Comparison of ENCODE assay signal across 9 cellular contexts in the genomic region with DNA sequence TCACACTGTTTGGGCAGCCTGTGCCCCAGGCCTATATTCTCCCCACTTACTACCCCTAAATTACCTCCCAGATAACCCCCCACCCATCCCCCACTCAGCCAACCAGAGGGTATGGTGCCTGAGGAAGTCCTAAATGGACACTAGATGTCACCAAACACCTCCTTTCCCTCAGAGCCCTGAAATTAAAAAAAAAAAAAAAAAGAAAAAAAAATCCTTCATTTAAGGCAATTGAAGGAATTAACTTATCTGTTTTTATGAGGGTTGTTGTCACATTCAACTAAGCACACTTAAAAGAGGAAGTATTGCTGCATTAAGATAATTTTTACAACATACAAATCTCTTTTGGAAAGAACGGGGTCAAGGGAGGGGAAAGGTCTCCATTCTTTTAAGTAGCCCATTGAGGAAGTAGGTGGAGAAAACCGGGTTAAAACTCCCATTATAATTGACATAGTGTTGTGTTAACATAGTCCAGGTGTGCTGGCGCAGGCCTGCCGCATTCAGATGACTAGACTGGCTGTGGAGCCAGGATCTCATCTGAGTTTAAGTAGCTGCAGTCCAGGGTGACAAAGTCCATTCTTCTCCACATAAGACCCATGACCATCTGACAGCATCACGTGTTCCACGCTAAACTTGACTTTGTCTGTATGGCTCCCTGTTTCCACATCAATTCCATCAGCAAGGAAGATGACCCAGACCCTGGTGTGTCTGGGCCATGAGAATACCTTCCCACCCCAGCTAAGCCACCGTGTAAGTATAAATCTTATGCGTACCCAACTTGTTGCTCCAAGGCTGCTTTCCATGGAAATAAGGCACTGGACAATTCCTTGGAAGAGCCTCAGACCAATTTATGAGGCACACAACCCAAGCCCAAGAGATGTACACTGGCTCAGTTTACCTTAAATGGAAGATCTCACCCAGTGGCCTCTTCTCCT. TPM values are rescaled to one million over a fixed set of nuclear protein-coding genes. Genes with fewer than 3 reads are reported as not detected.
DNase-seq lines count a peak whose midpoint lies in the region; ATAC-seq and TF ChIP-seq lines count a peak whose summit lies in the region.
"Had no signal": no experiment of that assay in that cellular context is flagged by ENCODE, and none has a peak within 500 bp of the region (broad histone marks: within the 10 kb centered on the region; RNA-seq: fewer than 3 reads in every experiment).

No MANE protein-coding gene starts in this region.

- POLR2A ChIA-PET in HEK293 (lab: Yijun Ruan, JAX), result no interaction called here

- H3K9me3 ChIP-seq in HEK293 (ENCODE audit: control insufficient read depth, insufficient read depth, low read depth, low read length), result no peaks in the 10 kb centered on the region

- peak; percentile 78 for TF ChIP-seq CTCF in HEK293 (tag by site-specific recombination; IDR thresholded peaks at IDR 0.05)

- peak; percentile 57 for DNase-seq in COLO668 (lab: John Stamatoyannopoulos, UW; ENCODE audit: unreplicated experiment)
- DNase-seq in NOMO-1 treated with DMSO at 0.1 percent for 48 hours (lab: John Stamatoyannopoulos, UW; ENCODE audit: unreplicated experiment), result peak; percentile 59
- peak; percentile 66 for DNase-seq in ecto neural progenitor cell (ENCODE audit: low spot score)
- DNase-seq in renal cortical epithelial cell (ENCODE audit: low read depth), result peak; percentile 74
- no peak for DNase-seq in germinal center (ENCODE audit: low spot score)

- peaks cover 23% of the 10 kb centered on the region for H3K4me1 ChIP-seq in HEK293 (ENCODE audit: control insufficient read depth, insufficient read depth, low read length)

- H3K27ac ChIP-seq in HEK293 (ENCODE audit: extremely low read depth, low read depth, low read length), result peak overlapping the region; percentile 29

- CTCF ChIA-PET in HEK293 (lab: Yijun Ruan, JAX), result interaction anchor here (0.5 to 2.0 kb wide), 35 partner anchors 11 to 730 kb away, joined by 3 to 11 read pairs (median 3); no protein-coding TSS in a partner anchor

- no peak overlapping the region for H3K4me3 ChIP-seq in HEK293 (ENCODE audit: low read depth, low read length)
- H3K4me3 ChIP-seq: lung had no signal

- ATAC-seq in HG02588 (IDR thresholded peaks at IDR 0.05; ENCODE audit: unreplicated experiment) (no peak), HG02852 (IDR thresholded peaks at IDR 0.05; ENCODE audit: unreplicated experiment) (no peak)

- no peaks in the 10 kb centered on the region for H3K36me3 ChIP-seq in HEK293 (ENCODE audit: control insufficient read depth in 2 of 2, insufficient read depth in 1 of 2, low read length in 2 of 2)

TF ChIP-seq in HEK293, 187 proteins besides CTCF, POLR2A, EP300 and RAD21 (continues in another document):
- TF ChIP-seq ZNF292 (tag by site-specific recombination; IDR thresholded peaks at IDR 0.05; ENCODE audit: borderline replicate concordance, low read depth), result no peak
- TF ChIP-seq ZXDB (tag by site-specific recombination; IDR thresholded peaks at IDR 0.05), result peak; percentile 39; the same call in 1 of the 2 replicates
- peak; percentile 43; the same call in 1 of the 2 replicates for TF ChIP-seq TRIM28 (IDR thresholded peaks at IDR 0.05; ENCODE audit: borderline replicate concordance, low read length)
- peak; percentile 22; the same call in 1 of the 2 replicates for TF ChIP-seq BCL11A (tag by site-specific recombination; IDR thresholded peaks at IDR 0.05; ENCODE audit: low read depth)
- TF ChIP-seq, protein P1, sequence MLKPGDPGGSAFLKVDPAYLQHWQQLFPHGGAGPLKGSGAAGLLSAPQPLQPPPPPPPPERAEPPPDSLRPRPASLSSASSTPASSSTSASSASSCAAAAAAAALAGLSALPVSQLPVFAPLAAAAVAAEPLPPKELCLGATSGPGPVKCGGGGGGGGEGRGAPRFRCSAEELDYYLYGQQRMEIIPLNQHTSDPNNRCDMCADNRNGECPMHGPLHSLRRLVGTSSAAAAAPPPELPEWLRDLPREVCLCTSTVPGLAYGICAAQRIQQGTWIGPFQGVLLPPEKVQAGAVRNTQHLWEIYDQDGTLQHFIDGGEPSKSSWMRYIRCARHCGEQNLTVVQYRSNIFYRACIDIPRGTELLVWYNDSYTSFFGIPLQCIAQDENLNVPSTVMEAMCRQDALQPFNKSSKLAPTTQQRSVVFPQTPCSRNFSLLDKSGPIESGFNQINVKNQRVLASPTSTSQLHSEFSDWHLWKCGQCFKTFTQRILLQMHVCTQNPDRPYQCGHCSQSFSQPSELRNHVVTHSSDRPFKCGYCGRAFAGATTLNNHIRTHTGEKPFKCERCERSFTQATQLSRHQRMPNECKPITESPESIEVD (tag by site-specific recombination; IDR thresholded peaks at IDR 0.05), result peak; percentile 67
- no peak for TF ChIP-seq ZNF146 (tag by site-specific recombination; IDR thresholded peaks at IDR 0.05)
- TF ChIP-seq PATZ1 (tag by site-specific recombination; IDR thresholded peaks at IDR 0.05), result peak; percentile 49
- peak; percentile 26; the same call in 1 of the 2 replicates for TF ChIP-seq WT1 (tag by site-specific recombination; IDR thresholded peaks at IDR 0.05)
- 0 out of 2 replicates have a peak, but pooled peaks have one; percentile 16 for TF ChIP-seq GFI1B (tag by site-specific recombination; IDR thresholded peaks at IDR 0.05)
- peak; percentile 61; the same call in 1 of the 2 replicates for TF ChIP-seq KLF8 (tag by site-specific recombination; IDR thresholded peaks at IDR 0.05)
- TF ChIP-seq ZNF600 (tag by site-specific recombination; IDR thresholded peaks at IDR 0.05), result no peak
- 0 out of 2 replicates have a peak, but pooled peaks have one; percentile 12 for TF ChIP-seq ZNF398 (tag by site-specific recombination; IDR thresholded peaks at IDR 0.05)
- TF ChIP-seq, protein P2, sequence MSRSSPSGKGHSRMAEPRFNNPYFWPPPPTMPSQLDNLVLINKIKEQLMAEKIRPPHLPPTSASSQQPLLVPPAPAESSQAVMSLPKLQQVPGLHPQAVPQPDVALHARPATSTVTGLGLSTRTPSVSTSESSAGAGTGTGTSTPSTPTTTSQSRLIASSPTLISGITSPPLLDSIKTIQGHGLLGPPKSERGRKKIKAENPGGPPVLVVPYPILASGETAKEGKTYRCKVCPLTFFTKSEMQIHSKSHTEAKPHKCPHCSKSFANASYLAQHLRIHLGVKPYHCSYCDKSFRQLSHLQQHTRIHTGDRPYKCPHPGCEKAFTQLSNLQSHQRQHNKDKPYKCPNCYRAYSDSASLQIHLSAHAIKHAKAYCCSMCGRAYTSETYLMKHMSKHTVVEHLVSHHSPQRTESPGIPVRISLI (tag by site-specific recombination; IDR thresholded peaks at IDR 0.05), result peak; percentile 98
- TF ChIP-seq, protein P3, sequence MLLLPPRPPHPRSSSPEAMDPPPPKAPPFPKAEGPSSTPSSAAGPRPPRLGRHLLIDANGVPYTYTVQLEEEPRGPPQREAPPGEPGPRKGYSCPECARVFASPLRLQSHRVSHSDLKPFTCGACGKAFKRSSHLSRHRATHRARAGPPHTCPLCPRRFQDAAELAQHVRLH (tag by site-specific recombination; IDR thresholded peaks at IDR 0.05), result peak; percentile 84
- TF ChIP-seq KLF1 (tag by site-specific recombination; IDR thresholded peaks at IDR 0.05), result 0 out of 2 replicates have a peak, but pooled peaks have one; percentile 16
- TF ChIP-seq IKZF3 (tag by site-specific recombination; IDR thresholded peaks at IDR 0.05), result 0 out of 2 replicates have a peak, but pooled peaks have one; percentile 46
- TF ChIP-seq GLIS2 (tag by site-specific recombination; IDR thresholded peaks at IDR 0.05), result 0 out of 2 replicates have a peak, but pooled peaks have one; percentile 30
- peak; percentile 24; the same call in 1 of the 2 replicates for TF ChIP-seq ZBTB8A (tag by site-specific recombination; IDR thresholded peaks at IDR 0.05)
- no peak for TF ChIP-seq ZNF10 (tag by site-specific recombination; IDR thresholded peaks at IDR 0.05)
- no peak for TF ChIP-seq ZNF266 (tag by site-specific recombination; IDR thresholded peaks at IDR 0.05; ENCODE audit: low read depth)
- peak; percentile 100 for TF ChIP-seq ZNF654 (tag by site-specific recombination; IDR thresholded peaks at IDR 0.05; ENCODE audit: low read depth)
- peak; percentile 92 for TF ChIP-seq SCRT2 (tag by site-specific recombination; IDR thresholded peaks at IDR 0.05)
- 0 out of 2 replicates have a peak, but pooled peaks have one; percentile 44 for TF ChIP-seq TCF7L2 (IDR thresholded peaks at IDR 0.05; ENCODE audit: borderline replicate concordance, low read depth, low read length)
- no peak for TF ChIP-seq ZNF2 (tag by site-specific recombination; IDR thresholded peaks at IDR 0.05)

RNA-seq across cellular contexts. Expression of gene SNX11, which starts 46.4 kb away (rescaled TPM):
- 16.1 and 25.0 TPM in 2 replicates for total RNA-seq in renal cortical epithelial cell

RNA-seq across cellular contexts. Expression of gene CBX1, which starts 52.7 kb away (rescaled TPM):
- total RNA-seq in renal cortical epithelial cell, result 68.9 and 88.3 TPM in 2 replicates
